ENCODE assay signal across 10 cellular contexts in genomic region chr17:78124081-78124835, GRCh38. TPM values are rescaled to one million over a fixed set of nuclear protein-coding genes. Genes with fewer than 3 reads are reported as not detected.
A peak's percentile ranks its signal among the peaks of the same experiment; 100 is the strongest.
DNase-seq lines count a peak whose midpoint lies in the region; ATAC-seq, FAIRE-seq and TF ChIP-seq lines count a peak whose summit lies in the region.
"Had no signal": no experiment of that assay in that cellular context is flagged by ENCODE, and none has a peak within 500 bp of the region (broad histone marks: within the 10 kb centered on the region; RNA-seq: fewer than 3 reads in every experiment).

No MANE protein-coding gene starts in this region.

- no peak for TF ChIP-seq CTCF in GM13977 (IDR thresholded peaks at IDR 0.05; ENCODE audit: extremely low read depth, insufficient read depth, missing control alignments)
- TF ChIP-seq CTCF in H1 (IDR thresholded peaks at IDR 0.05; ENCODE audit: control extremely low read depth in 1 of 3, insufficient read depth in 1 of 3, low read depth in 1 of 3, low read length in 3 of 3): no peak

- no peak overlapping the region for H3K27ac ChIP-seq in H1 (ENCODE audit: low read depth, low read length)

- TF ChIP-seq RAD21 in H1 (IDR thresholded peaks at IDR 0.05 in 1 of 2, conservative IDR thresholded peaks at IDR 0.05 in 1 of 2; ENCODE audit: low read depth in 2 of 2, low read length in 2 of 2): no peak

- H3K18ac ChIP-seq in H1 (ENCODE audit: extremely low read depth, low read length): no peak overlapping the region

- H3K36me3 ChIP-seq in NT2/D1 (ENCODE audit: insufficient read depth, insufficient read length, low read length): peaks cover 65% of the 10 kb centered on the region
- peaks cover 2 to 32% (median 13%) of the 10 kb centered on the region in 4 experiments; a peak in 5 of 8 replicates for H3K36me3 ChIP-seq in H1 (ENCODE audit: control insufficient read depth in 2 of 4, insufficient read depth in 4 of 4, low read length in 3 of 4)

- DNase-seq in Ammon's horn (ENCODE audit: low spot score) (peak; percentile 57), GM13977 (ENCODE audit: low spot score) (peak; percentile 80), NT2/D1 (ENCODE audit: low read depth, low spot score) (no peak), H1 (ENCODE audit: low read depth in 1 of 2, low spot score in 2 of 2) (no peak), H54 (ENCODE audit: insufficient read length, low spot score) (no peak), NCI-H2171 treated with DMSO at 0.1 percent for 48 hours (lab: John Stamatoyannopoulos, UW) (no peak), D341Med (ENCODE audit: low spot score) (no peak)

- no peak for FAIRE-seq in H1 (lab: Jason Lieb, UNC)
- FAIRE-seq in H54 (lab: Jason Lieb, UNC): no peak

- H2AFZ ChIP-seq in H1 (ENCODE audit: low read length): no peak overlapping the region

- CTCF ChIA-PET in H1 (lab: Charles Lee; ENCODE audit: partially characterized antibody): interaction anchor here (1.2 to 11.4 kb wide), 4 partner anchors 10 to 53 kb away, joined by 3 to 122 read pairs (median 8); no protein-coding TSS in a partner anchor

- H4K91ac ChIP-seq in H1 (replicated peaks; ENCODE audit: insufficient read length, low read length): no peak overlapping the region

- no peak overlapping the region for H4K8ac ChIP-seq in H1 (ENCODE audit: extremely low read depth, insufficient read depth, low read length)

- no peak overlapping the region for H2BK120ac ChIP-seq in H1 (replicated peaks; ENCODE audit: low read depth, low read length)

- POLR2A ChIA-PET in H1 (lab: Charles Lee; ENCODE audit: partially characterized antibody): interaction anchor here (0.8 to 2.5 kb wide), 4 partner anchors 10 to 63 kb away, joined by 3 to 6 read pairs (median 5); partner anchors contain the start of genes AFMID and TK1

- in situ Hi-C loops in GM13977 (cut with MboI; ENCODE audit: low pct_unique_long_range_greater_than_20kb, low sequenced_read_pairs, unreplicated experiment): no loop called here

- H3K9me3 ChIP-seq in NT2/D1 (ENCODE audit: insufficient read depth, low read length): no peaks in the 10 kb centered on the region
- H3K9me3 ChIP-seq in H1 (ENCODE audit: insufficient read depth in 2 of 2, low read depth in 1 of 2, low read length in 1 of 2): no peaks in the 10 kb centered on the region

- no peak overlapping the region for H3K4ac ChIP-seq in H1 (replicated peaks; ENCODE audit: insufficient read length, low read depth, low read length)

- H2BK12ac ChIP-seq in H1 (ENCODE audit: low read depth, low read length): no peak overlapping the region

- no peak overlapping the region for H3K23ac ChIP-seq in H1 (ENCODE audit: insufficient read length)

- no peak overlapping the region for H2AK5ac ChIP-seq in H1 (ENCODE audit: low read depth, low read length)

- peaks cover 3% of the 10 kb centered on the region for H3K79me1 ChIP-seq in H1 (ENCODE audit: low read depth, low read length)

- 90% methylated on average over 26 of the region's 30 CpGs; no CpG with 5 or more reads in 1 of the 2 experiments for WGBS in H1 (ENCODE audit: extremely low coverage in 1 of 2, insufficient coverage in 1 of 2, insufficient read length in 1 of 2, insufficient replicate concordance in 2 of 2, low coverage in 1 of 2, low lambda C conversion rate in 2 of 2, missing lambda C conversion rate in 1 of 2), 2 experiments

- H3K27me3 ChIP-seq in NT2/D1 (ENCODE audit: insufficient read depth, insufficient read length): no peaks in the 10 kb centered on the region
- H3K27me3 ChIP-seq in H1 (replicated peaks in 1 of 4; ENCODE audit: control insufficient read depth in 3 of 4, extremely low read depth in 1 of 4, insufficient read depth in 3 of 4, low read length in 3 of 4): no peaks in the 10 kb centered on the region

- peaks cover 31% of the 10 kb centered on the region for H3K4me1 ChIP-seq in NT2/D1 (ENCODE audit: insufficient read depth, insufficient read length)
- peaks cover 0 to 14% (median 10%) of the 10 kb centered on the region in 4 experiments; a peak in 6 of 7 replicates for H3K4me1 ChIP-seq in H1 (replicated peaks in 1 of 4; ENCODE audit: control insufficient read depth in 3 of 4, insufficient read depth in 4 of 4, low read length in 3 of 4)

- no peak overlapping the region for H3K4me2 ChIP-seq in H1 (ENCODE audit: insufficient read depth in 1 of 2, low read depth in 2 of 2, low read length in 2 of 2)

- no peak overlapping the region for H2BK15ac ChIP-seq in H1 (ENCODE audit: low read length)

- H4K20me1 ChIP-seq in H1 (replicated peaks in 1 of 2; ENCODE audit: control insufficient read depth in 1 of 2, insufficient read depth in 2 of 2, low read length in 2 of 2): peaks cover 4 to 19% of the 10 kb centered on the region in 2 experiments

- peak overlapping the region; percentile 63 for H3K9ac ChIP-seq in NT2/D1 (ENCODE audit: insufficient read length, low read depth)
- H3K9ac ChIP-seq in H1 (replicated peaks in 1 of 4; ENCODE audit: extremely low read depth in 1 of 4, low read depth in 3 of 4, low read length in 3 of 4): no peak overlapping the region

- no peak overlapping the region for H3K14ac ChIP-seq in H1 (ENCODE audit: insufficient read length)

- no peak for ATAC-seq in GM21576 (IDR thresholded peaks at IDR 0.05; ENCODE audit: unreplicated experiment)

- H3K79me2 ChIP-seq in H1 (ENCODE audit: control insufficient read depth in 1 of 2, insufficient read depth in 2 of 2, low read length in 2 of 2): no peaks in the 10 kb centered on the region

- 0 out of 2 replicates have a peak overlapping the region, but pooled peaks have one; percentile 35 for H2BK5ac ChIP-seq in H1 (ENCODE audit: low read depth, low read length)

- H2BK20ac ChIP-seq in H1 (ENCODE audit: low read length): no peak overlapping the region

- H3K4me3 ChIP-seq in NT2/D1 (ENCODE audit: insufficient read length, low read depth) (no peak overlapping the region), H1 (ENCODE audit: extremely low read depth in 1 of 4, insufficient read depth in 2 of 4, low read depth in 3 of 4, low read length in 4 of 4) (no peak overlapping the region)

- TF ChIP-seq EP300 in H1 (IDR thresholded peaks at IDR 0.05; ENCODE audit: borderline replicate concordance in 1 of 2, low read depth in 2 of 2, low read length in 2 of 2): no peak

- TF ChIP-seq POLR2A in H1 (IDR thresholded peaks at IDR 0.05; ENCODE audit: control extremely low read depth in 1 of 2, low read depth in 2 of 2, low read length in 2 of 2): no peak
- TF ChIP-seq POLR2A in H54 (IDR thresholded peaks at IDR 0.05; ENCODE audit: low read depth, low read length): no peak

- H3K23me2 ChIP-seq in H1 (ENCODE audit: low read depth, low read length): peaks cover 14% of the 10 kb centered on the region

- no peak overlapping the region for H4K5ac ChIP-seq in H1 (ENCODE audit: insufficient read length, low read depth, low read length)

- H3K56ac ChIP-seq in H1 (replicated peaks; ENCODE audit: insufficient read length, low read depth, low read length): no peak overlapping the region

TF ChIP-seq in H1, 55 proteins besides CTCF, POLR2A, EP300 and RAD21 (continues in another document):
- TF ChIP-seq TAF7 (optimal IDR thresholded peaks at IDR 0.05; ENCODE audit: borderline replicate concordance, low read depth, low read length) (no peak), SAP30 (IDR thresholded peaks at IDR 0.05; ENCODE audit: insufficient read depth, insufficient replicate concordance, low read length) (no peak), SP1 (IDR thresholded peaks at IDR 0.05; ENCODE audit: low read depth, low read length) (no peak), FOSL1 (IDR thresholded peaks at IDR 0.05; ENCODE audit: insufficient read depth, low read depth, low read length) (no peak), PHF8 (conservative IDR thresholded peaks at IDR 0.05; ENCODE audit: low read depth, low read length) (no peak), BCL11A (IDR thresholded peaks at IDR 0.05; ENCODE audit: low read depth in 2 of 2, low read length in 2 of 2) (no peak), SRF (IDR thresholded peaks at IDR 0.05; ENCODE audit: low read depth, low read length) (no peak)

RNA-seq across cellular contexts. Expression of gene TMC6, which starts 4.3 kb away (rescaled TPM):
- total RNA-seq in H1 (2021; fragmentation: NEBNext Ultra II Directional; extraction: Animal tissue kit (Norgen Biotek cat#: 25700)): 73.1 and 77.6 TPM in 2 replicates
- polyA plus RNA-seq in H1 (2011; rRNA removed): 39.4 and 60.4 TPM in 2 replicates
- 44.5 TPM for polyA plus RNA-seq in H1 (2011; cell fraction: cytosol; rRNA removed)
- 199 TPM for polyA plus RNA-seq in H1 (2011; cell fraction: nucleus; rRNA removed)
- polyA plus RNA-seq in H1 (2012, experiment 1 of 2): 27.4 to 67.3 TPM (median 60.1 TPM) in 4 replicates
- 36.6 TPM for polyA plus RNA-seq in H1 (2012, experiment 2 of 2)
- 74.5 TPM for polyA plus RNA-seq in H1 (2013, experiment 1 of 2)
- polyA plus RNA-seq in H1 (2013, experiment 2 of 2): 73.3 TPM
- polyA minus RNA-seq in H1 (2011; rRNA and poly(A)+ RNA removed): 17.7 and 21.2 TPM in 2 replicates
- 35.7 TPM for polyA minus RNA-seq in H1 (2011; cell fraction: cytosol; rRNA and poly(A)+ RNA removed)
- 49.9 TPM for polyA minus RNA-seq in H1 (2011; cell fraction: nucleus; rRNA and poly(A)+ RNA removed)

RNA-seq across cellular contexts. Expression of gene TMC8, which starts 6.3 kb away (rescaled TPM):
- 2.0 and 2.8 TPM in 2 replicates for total RNA-seq in H1 (2021; fragmentation: NEBNext Ultra II Directional; extraction: Animal tissue kit (Norgen Biotek cat#: 25700))
- 1.00 and 3.0 TPM in 2 replicates for polyA plus RNA-seq in H1 (2011; rRNA removed)
- polyA plus RNA-seq in H1 (2011; cell fraction: cytosol; rRNA removed): 0.83 TPM
- polyA plus RNA-seq in H1 (2011; cell fraction: nucleus; rRNA removed): 5.4 TPM
- polyA plus RNA-seq in H1 (2012, experiment 1 of 2): 1.2 to 3.1 TPM (median 1.6 TPM) in 4 replicates
- 0.49 TPM for polyA plus RNA-seq in H1 (2012, experiment 2 of 2)
- 2.3 TPM for polyA plus RNA-seq in H1 (2013, experiment 1 of 2)
- 2.6 TPM for polyA plus RNA-seq in H1 (2013, experiment 2 of 2)
- polyA minus RNA-seq in H1 (2011; rRNA and poly(A)+ RNA removed): 0.83 and 2.0 TPM in 2 replicates
- not detected for polyA minus RNA-seq in H1 (2011; cell fraction: cytosol; rRNA and poly(A)+ RNA removed)
- 2.7 TPM for polyA minus RNA-seq in H1 (2011; cell fraction: nucleus; rRNA and poly(A)+ RNA removed)
- total RNA-seq: LHCN-M2 had no signal

RNA-seq across cellular contexts. Expression of gene C17orf99, which starts 21.9 kb away (rescaled TPM):
- total RNA-seq in H1 (2021; fragmentation: NEBNext Ultra II Directional; extraction: Animal tissue kit (Norgen Biotek cat#: 25700)): not detected in 2 replicates
- polyA plus RNA-seq in H1 (2011; rRNA removed): not detected in 2 replicates
- not detected for polyA plus RNA-seq in H1 (2011; cell fraction: cytosol; rRNA removed)
- not detected for polyA plus RNA-seq in H1 (2011; cell fraction: nucleus; rRNA removed)
- polyA plus RNA-seq in H1 (2012, experiment 1 of 2): not detected in 4 replicates
- polyA plus RNA-seq in H1 (2012, experiment 2 of 2): not detected
- polyA plus RNA-seq in H1 (2013, experiment 1 of 2): not detected
- polyA plus RNA-seq in H1 (2013, experiment 2 of 2): not detected
- not detected in 2 replicates for polyA minus RNA-seq in H1 (2011; rRNA and poly(A)+ RNA removed)
- not detected for polyA minus RNA-seq in H1 (2011; cell fraction: cytosol; rRNA and poly(A)+ RNA removed)
- polyA minus RNA-seq in H1 (2011; cell fraction: nucleus; rRNA and poly(A)+ RNA removed): not detected
- total RNA-seq: LHCN-M2; T-helper 2 cell treated with Interferon-gamma antibody and Interleukin-4, amounts not matched to agents 100 ng/mL and 5 ng/mL, for 36 hours had no signal

RNA-seq across cellular contexts. Expression of gene SYNGR2, which starts 44.1 kb away (rescaled TPM):
- total RNA-seq in H1 (2021; fragmentation: NEBNext Ultra II Directional; extraction: Animal tissue kit (Norgen Biotek cat#: 25700)): 48.4 and 50.0 TPM in 2 replicates
- polyA plus RNA-seq in H1 (2011; rRNA removed): 139 and 209 TPM in 2 replicates
- 92.9 TPM for polyA plus RNA-seq in H1 (2011; cell fraction: cytosol; rRNA removed)
- 102 TPM for polyA plus RNA-seq in H1 (2011; cell fraction: nucleus; rRNA removed)
- polyA plus RNA-seq in H1 (2012, experiment 1 of 2): 32.5 to 57.4 TPM (median 51.2 TPM) in 4 replicates
- polyA plus RNA-seq in H1 (2012, experiment 2 of 2): 37.5 TPM
- polyA plus RNA-seq in H1 (2013, experiment 1 of 2): 42.0 TPM
- 51.5 TPM for polyA plus RNA-seq in H1 (2013, experiment 2 of 2)
- polyA minus RNA-seq in H1 (2011; rRNA and poly(A)+ RNA removed): 53.5 and 79.1 TPM in 2 replicates
- 28.6 TPM for polyA minus RNA-seq in H1 (2011; cell fraction: cytosol; rRNA and poly(A)+ RNA removed)
- polyA minus RNA-seq in H1 (2011; cell fraction: nucleus; rRNA and poly(A)+ RNA removed): 27.7 TPM

Comparison
In these comparisons a context has a peak if more than half of its experiments do, and no peak if none do; other contexts are left out.
1. DNase-seq: peak in Ammon's horn (single experiment) and GM13977 (single experiment); none in NT2/D1 (single experiment), H1 (0 of 2), H54 (single experiment), NCI-H2171 treated with DMSO at 0.1 percent for 48 hours (single experiment) and D341Med (single experiment).